In the genomic region with DNA sequence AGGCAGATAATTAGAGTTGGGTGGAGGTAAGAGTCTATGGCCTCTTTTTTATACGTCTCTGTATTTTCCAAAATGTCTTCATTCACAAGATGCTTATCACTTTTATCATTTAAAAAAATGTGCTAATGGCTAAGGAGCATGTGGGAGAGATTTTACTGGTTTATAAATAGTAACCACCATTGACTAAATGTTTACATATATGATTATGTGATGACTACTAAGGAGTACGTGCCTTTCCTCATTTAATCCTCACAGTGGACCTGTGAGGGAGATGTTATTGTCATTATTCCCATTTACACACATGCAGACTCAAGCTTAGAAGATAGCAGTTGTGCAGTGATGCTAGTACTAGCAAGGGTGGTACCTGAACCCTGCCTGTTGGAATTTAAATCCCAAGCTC, we compare ENCODE assay signal across 16 cellular contexts. TPM values are rescaled to one million over a fixed set of nuclear protein-coding genes. Genes with fewer than 3 reads are reported as not detected.
A peak's percentile ranks its signal among the peaks of the same experiment; 100 is the strongest.
DNase-seq lines count a peak whose midpoint lies in the region; ATAC-seq and TF ChIP-seq lines count a peak whose summit lies in the region.
"Had no signal": no experiment of that assay in that cellular context is flagged by ENCODE, and none has a peak within 500 bp of the region (broad histone marks: within the 10 kb centered on the region; RNA-seq: fewer than 3 reads in every experiment).

No MANE protein-coding gene starts in this region.

- H3K27ac Mint-ChIP-seq in natural killer cell treated with Interleukin-12 subunit alpha and Interleukin-12 subunit beta and Interleukin-15 and Interleukin-18, amount 100 ng/mL, for 72 hours: peak overlapping the region; percentile 44 to 77
- H3K27ac Mint-ChIP-seq in natural killer cell: peak overlapping the region in 1 of 2 donors; percentile 34
- no peak overlapping the region for H3K27ac Mint-ChIP-seq in nephron progenitor cell
- H3K27ac Mint-ChIP-seq: dendritic cell treated with granulocyte-macrophage colony-stimulating factor and Interleukin-4, amounts not matched to agents 40 ng/mL and 50 ng/mL, for 4 days had no signal

- H3K4me3 ChIP-seq in SU-DHL-6 (ENCODE audit: insufficient read depth, low read length, poor library complexity, severe bottlenecking) (no peak overlapping the region), fibroblast of lung (replicated peaks in 1 of 4; ENCODE audit: control extremely low read depth in 1 of 4, insufficient read depth in 1 of 4, low read depth in 3 of 4, low read length in 4 of 4) (no peak overlapping the region)
- H3K4me3 ChIP-seq: lung, skin epidermis, testis had no signal

- DNase-seq in natural killer cell treated with Interleukin-12 subunit alpha and Interleukin-12 subunit beta and Interleukin-15 and Interleukin-18, amount 100 ng/mL, for 72 hours (ENCODE audit: low spot score): no peak
- no peak for DNase-seq in natural killer cell
- DNase-seq in fibroblast of lung (ENCODE audit: low read depth in 2 of 2): peak in 1 of 2 donors; percentile 31
- DNase-seq in effector CD8-positive, alpha-beta T cell (lab: John Stamatoyannopoulos, UW): no peak
- no peak for DNase-seq in activated gamma-delta T cell (lab: John Stamatoyannopoulos, UW)
- DNase-seq in nephron progenitor cell: no peak
- DNase-seq: aorta, foreskin melanocyte, NCI-H345, testis, WERI-Rb-1 had no signal

- no peaks in the 10 kb centered on the region for H3K36me3 ChIP-seq in SU-DHL-6 (ENCODE audit: low read length)
- no peaks in the 10 kb centered on the region for H3K36me3 ChIP-seq in fibroblast of lung (ENCODE audit: control insufficient read depth, insufficient read depth, low read length)
- H3K36me3 ChIP-seq: WERI-Rb-1 had no signal

- H3K27me3 Mint-ChIP-seq in natural killer cell treated with Interleukin-12 subunit alpha and Interleukin-12 subunit beta and Interleukin-15 and Interleukin-18, amount 100 ng/mL, for 72 hours: no peaks in the 10 kb centered on the region
- H3K27me3 Mint-ChIP-seq in natural killer cell (ENCODE audit: low read depth in 2 of 2) (no peaks in the 10 kb centered on the region), nephron progenitor cell (ENCODE audit: low read depth, poor library complexity) (peaks cover 3% of the 10 kb centered on the region)
- H3K27me3 Mint-ChIP-seq: dendritic cell treated with granulocyte-macrophage colony-stimulating factor and Interleukin-4, amounts not matched to agents 40 ng/mL and 50 ng/mL, for 4 days had no signal

- H3K4me1 Mint-ChIP-seq in natural killer cell treated with Interleukin-12 subunit alpha and Interleukin-12 subunit beta and Interleukin-15 and Interleukin-18, amount 100 ng/mL, for 72 hours (ENCODE audit: low read depth in 2 of 2): peaks cover 19 to 23% of the 10 kb centered on the region in 2 donors
- H3K4me1 Mint-ChIP-seq in natural killer cell: peaks cover 0 to 10% of the 10 kb centered on the region in 2 donors
- peaks cover 33% of the 10 kb centered on the region for H3K4me1 Mint-ChIP-seq in nephron progenitor cell

- no peak overlapping the region for H3K27ac ChIP-seq in SU-DHL-6 (ENCODE audit: low read depth, low read length)
- no peak overlapping the region for H3K27ac ChIP-seq in fibroblast of lung (ENCODE audit: insufficient read depth, low read length)
- H3K27ac ChIP-seq: testis, WERI-Rb-1 had no signal

- no peak overlapping the region for H3K4me3 Mint-ChIP-seq in natural killer cell treated with Interleukin-12 subunit alpha and Interleukin-12 subunit beta and Interleukin-15 and Interleukin-18, amount 100 ng/mL, for 72 hours
- H3K4me3 Mint-ChIP-seq in natural killer cell (no peak overlapping the region), nephron progenitor cell (no peak overlapping the region)
- H3K4me3 Mint-ChIP-seq: dendritic cell treated with granulocyte-macrophage colony-stimulating factor and Interleukin-4, amounts not matched to agents 40 ng/mL and 50 ng/mL, for 4 days had no signal

- no peaks in the 10 kb centered on the region for H4K20me1 ChIP-seq in SU-DHL-6 (ENCODE audit: low read depth, low read length)
- no peaks in the 10 kb centered on the region for H4K20me1 ChIP-seq in fibroblast of lung (ENCODE audit: control insufficient read depth, extremely low read depth, insufficient read depth, low read length)

- no peaks in the 10 kb centered on the region for H3K9me3 Mint-ChIP-seq in natural killer cell treated with Interleukin-12 subunit alpha and Interleukin-12 subunit beta and Interleukin-15 and Interleukin-18, amount 100 ng/mL, for 72 hours
- H3K9me3 Mint-ChIP-seq in natural killer cell (no peaks in the 10 kb centered on the region), nephron progenitor cell (peaks cover 16% of the 10 kb centered on the region)

- H3K79me2 ChIP-seq in SU-DHL-6 (ENCODE audit: insufficient read depth, low read length): no peaks in the 10 kb centered on the region; the same call in 1 of the 2 replicates
- H3K79me2 ChIP-seq in fibroblast of lung (ENCODE audit: control insufficient read depth, insufficient read depth, low read length): no peaks in the 10 kb centered on the region

- H3K4me2 ChIP-seq in SU-DHL-6 (ENCODE audit: low read depth, low read length, poor library complexity, severe bottlenecking) (peak overlapping the region; percentile 84), fibroblast of lung (ENCODE audit: extremely low read depth, insufficient read depth, low read length) (peak overlapping the region; percentile 29)

- H3K9me3 ChIP-seq in SU-DHL-6 (ENCODE audit: insufficient read depth, low read length) (no peaks in the 10 kb centered on the region), fibroblast of lung (ENCODE audit: control insufficient read depth, insufficient read depth, low read depth, low read length) (no peaks in the 10 kb centered on the region)
- H3K9me3 ChIP-seq: testis had no signal

- intact Hi-C loops in natural killer cell (cut with micrococcal nuclease): loop anchor here (5.0 to 10.0 kb wide), 3 partner anchors 196 to 519 kb away; partner anchors contain the start of gene CLOCK

- no peak for ATAC-seq in natural killer cell treated with Interleukin-12 subunit alpha and Interleukin-12 subunit beta and Interleukin-15 and Interleukin-18, amount 100 ng/mL, for 72 hours
- ATAC-seq in natural killer cell (no peak), HG03432 (IDR thresholded peaks at IDR 0.05; ENCODE audit: unreplicated experiment) (no peak)

- H2AFZ ChIP-seq in SU-DHL-6 (ENCODE audit: low read depth, low read length, severe bottlenecking) (no peak overlapping the region), fibroblast of lung (ENCODE audit: low read length) (no peak overlapping the region)

- peaks cover 3% of the 10 kb centered on the region for H3K4me1 ChIP-seq in fibroblast of lung (ENCODE audit: control insufficient read depth, extremely low read depth, insufficient read depth, low read length)

- H3F3A ChIP-seq in SU-DHL-6 (ENCODE audit: insufficient read depth): peaks cover 7% of the 10 kb centered on the region; the same call in 1 of the 2 replicates

- TF ChIP-seq CTCF in natural killer cell (IDR thresholded peaks at IDR 0.05) (no peak), SU-DHL-6 (IDR thresholded peaks at IDR 0.05; ENCODE audit: insufficient read depth, low read length, poor library complexity, severe bottlenecking) (no peak), fibroblast of lung (conservative IDR thresholded peaks at IDR 0.05 in 1 of 2, IDR thresholded peaks at IDR 0.05 in 1 of 2; ENCODE audit: low read depth in 1 of 2, low read length in 2 of 2) (no peak), nephron progenitor cell (IDR thresholded peaks at IDR 0.05) (no peak)

- H3K27me3 ChIP-seq in SU-DHL-6 (ENCODE audit: low read length) (no peaks in the 10 kb centered on the region), fibroblast of lung (ENCODE audit: control insufficient read depth, insufficient read depth, low read length) (no peaks in the 10 kb centered on the region)
- H3K27me3 ChIP-seq: testis had no signal

- H3K9me2 ChIP-seq in SU-DHL-6 (replicated peaks; ENCODE audit: insufficient read depth, low read length): no peaks in the 10 kb centered on the region

- H3K9ac ChIP-seq in SU-DHL-6 (ENCODE audit: low read length) (no peak overlapping the region), fibroblast of lung (ENCODE audit: insufficient read depth, low read length) (no peak overlapping the region)

- peaks cover 6% of the 10 kb centered on the region for H3K36me3 Mint-ChIP-seq in natural killer cell treated with Interleukin-12 subunit alpha and Interleukin-12 subunit beta and Interleukin-15 and Interleukin-18, amount 100 ng/mL, for 72 hours
- H3K36me3 Mint-ChIP-seq in natural killer cell: no peaks in the 10 kb centered on the region
- peaks cover 22% of the 10 kb centered on the region for H3K36me3 Mint-ChIP-seq in nephron progenitor cell (ENCODE audit: low read depth)

RNA-seq across cellular contexts. Expression of gene SRD5A3, which starts 2.4 kb away (rescaled TPM):
- total RNA-seq in natural killer cell treated with Interleukin-12 subunit alpha and Interleukin-12 subunit beta and Interleukin-15 and Interleukin-18, amount 100 ng/mL, for 72 hours: 1 to 10 TPM; 7.2 to 7.3 TPM
- total RNA-seq in natural killer cell (1 to 10 TPM; 3.5 to 5.6 (median 4.5) TPM), fibroblast of lung (4.6 and 5.0 TPM in 2 replicates)
- 12.3 and 14.3 TPM in 2 replicates for polyA plus RNA-seq in fibroblast of lung
- polyA plus RNA-seq in fibroblast of lung (2012): 12.6 and 15.7 TPM in 2 replicates
- 22.0 and 22.2 TPM in 2 replicates for polyA minus RNA-seq in fibroblast of lung (ENCODE audit: low replicate concordance)

RNA-seq across cellular contexts. Expression of gene TMEM165, which starts 47.3 kb away (rescaled TPM):
- total RNA-seq in natural killer cell treated with Interleukin-12 subunit alpha and Interleukin-12 subunit beta and Interleukin-15 and Interleukin-18, amount 100 ng/mL, for 72 hours: 100 to 1,000 TPM; 134 to 157 TPM
- total RNA-seq in natural killer cell (100 to 1,000 TPM in 2 of 3 donors, 10 to 100 TPM in 1; 86.9 to 113 (median 102) TPM), fibroblast of lung (98.9 and 108 TPM in 2 replicates)
- 103 and 183 TPM in 2 replicates for polyA plus RNA-seq in fibroblast of lung
- 71.1 and 102 TPM in 2 replicates for polyA plus RNA-seq in fibroblast of lung (2012)
- 137 and 166 TPM in 2 replicates for polyA minus RNA-seq in fibroblast of lung (ENCODE audit: low replicate concordance)
